ENCODE assay signal across 9 cellular contexts in the genomic region with DNA sequence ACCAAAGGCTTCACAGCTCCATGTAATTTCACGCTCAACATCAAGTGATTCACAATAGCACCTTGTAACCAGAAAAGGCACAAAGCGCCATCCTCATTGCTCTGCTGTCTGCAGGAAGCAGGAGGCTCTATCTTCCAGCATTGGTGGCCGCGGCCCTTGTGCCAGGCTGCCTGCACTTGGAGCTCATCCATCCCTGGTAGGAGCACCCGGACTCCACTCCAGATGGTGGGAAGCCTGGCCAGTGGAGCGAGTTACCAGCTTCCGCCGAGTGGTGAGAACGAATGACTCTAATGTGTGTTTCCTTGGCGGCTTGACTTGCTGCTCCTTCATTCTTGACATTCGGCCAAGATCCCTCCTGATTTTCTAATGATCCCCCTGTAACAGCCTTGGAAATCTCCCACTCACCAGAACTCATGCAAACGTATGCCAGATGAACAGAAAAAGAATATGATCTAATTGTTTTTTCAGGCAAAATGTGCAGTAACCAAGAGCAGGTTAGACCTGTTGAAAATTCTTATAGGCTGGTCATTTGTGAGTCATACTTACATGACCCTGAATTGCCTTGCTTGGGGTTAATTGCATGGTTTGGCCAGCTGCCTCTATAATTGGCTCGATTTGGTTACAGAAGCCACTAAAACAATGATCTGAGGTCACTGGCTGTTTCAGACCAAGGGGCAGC.
DNase-seq lines count a peak whose midpoint lies in the region; ATAC-seq and TF ChIP-seq lines count a peak whose summit lies in the region.
"Had no signal": no experiment of that assay in that cellular context is flagged by ENCODE, and none has a peak within 500 bp of the region (broad histone marks: within the 10 kb centered on the region; RNA-seq: fewer than 3 reads in every experiment).

No MANE protein-coding gene starts in this region.

- DNase-seq in EH (ENCODE audit: low read depth) (peak; percentile 88), NCI-H446 treated with DMSO at 0.1 percent for 48 hours (lab: John Stamatoyannopoulos, UW) (peak; percentile 95), dorsolateral prefrontal cortex (peak; percentile 62 to 95 (median 76)), omental fat pad (ENCODE audit: low spot score) (no peak), GM20000 (ENCODE audit: low spot score) (no peak), lower lobe of right lung (no peak), iPS-NIHi7 (ENCODE audit: extremely low spot score) (no peak)

- intact Hi-C loops in dorsolateral prefrontal cortex (cut with DNase I) (loop anchor here (2.0 to 10.0 kb wide), 5 partner anchors 170 to 585 kb away; a partner anchor contains a TSS), lower lobe of right lung (cut with DNase I) (no loop called here)

- no peaks in the 10 kb centered on the region for H3K36me3 ChIP-seq in lower lobe of right lung
- H3K36me3 ChIP-seq: heart right ventricle had no signal

- TF ChIP-seq CTCF in dorsolateral prefrontal cortex (IDR thresholded peaks at IDR 0.05 in 54 of 56, conservative IDR thresholded peaks at IDR 0.05 in 2 of 56; ENCODE audit: low read depth in 1 of 56, partially characterized antibody in 56 of 56) (peak in 3 of 56 donors; percentile 14 to 26 (median 22)), omental fat pad (IDR thresholded peaks at IDR 0.05) (no peak), GM20000 (IDR thresholded peaks at IDR 0.05; ENCODE audit: extremely low read depth, missing control alignments) (no peak), lower lobe of right lung (IDR thresholded peaks at IDR 0.05) (no peak)

- ATAC-seq in omental fat pad (ENCODE audit: low FRiP score): peak; percentile 57
- no peak for ATAC-seq in lower lobe of right lung
- ATAC-seq in GM18870 (IDR thresholded peaks at IDR 0.05; ENCODE audit: unreplicated experiment): no peak

- H3K9me3 ChIP-seq in lower lobe of right lung: no peaks in the 10 kb centered on the region
- H3K9me3 ChIP-seq: heart right ventricle had no signal

- H3K27ac ChIP-seq in dorsolateral prefrontal cortex (peak overlapping the region in 58 of 59 donors; percentile 36 to 96 (median 87)), lower lobe of right lung (no peak overlapping the region)

- H3K27me3 ChIP-seq in dorsolateral prefrontal cortex (no peaks in the 10 kb centered on the region), lower lobe of right lung (ENCODE audit: low read depth) (no peaks in the 10 kb centered on the region)
- H3K27me3 ChIP-seq: heart right ventricle had no signal

- peak overlapping the region in 57 of 59 donors; percentile 3 to 60 (median 34) for H3K4me3 ChIP-seq in dorsolateral prefrontal cortex
- no peak overlapping the region for H3K4me3 ChIP-seq in lower lobe of right lung
- H3K4me3 ChIP-seq: heart right ventricle had no signal

- peaks cover 15% of the 10 kb centered on the region for H3K4me1 ChIP-seq in lower lobe of right lung

Comparison
In these comparisons a context has a peak if more than half of its experiments do, and no peak if none do; other contexts are left out.
1. DNase-seq: peak in EH (single experiment), NCI-H446 treated with DMSO at 0.1 percent for 48 hours (single experiment) and dorsolateral prefrontal cortex (10 of 10); none in omental fat pad (single experiment), GM20000 (single experiment), lower lobe of right lung (single experiment) and iPS-NIHi7 (single experiment).